In genomic region chr12:4307593-4308333, GRCh38 we compare ENCODE assay signal across 8 cellular contexts. TPM values are rescaled to one million over a fixed set of nuclear protein-coding genes. Genes with fewer than 3 reads are reported as not detected.
DNase-seq lines count a peak whose midpoint lies in the region; ATAC-seq and TF ChIP-seq lines count a peak whose summit lies in the region.

No MANE protein-coding gene starts in this region.

- peak; percentile 52 for DNase-seq in AG09309 (ENCODE audit: low read depth)
- DNase-seq in GM13977 (ENCODE audit: low spot score), result peak; percentile 47
- DNase-seq in NCI-H2196 treated with DMSO at 0.1 percent for 48 hours (lab: John Stamatoyannopoulos, UW; ENCODE audit: unreplicated experiment), result peak; percentile 55
- peak; percentile 66 for DNase-seq in left cardiac atrium
- peak; percentile 63 for DNase-seq in pons (ENCODE audit: low spot score)
- no peak for DNase-seq in activated T-cell treated with anti-CD3 and anti-CD28 coated beads, Interleukin-2, amount 50 U/mL, for 1 hour

- peak; percentile 87 to 91 for ATAC-seq in left cardiac atrium
- no peak for ATAC-seq in GM21825 (IDR thresholded peaks at IDR 0.05; ENCODE audit: unreplicated experiment)

- H3K27ac ChIP-seq in angular gyrus (ENCODE audit: low read depth, low read length), result peak overlapping the region; percentile 62

- in situ Hi-C loops in GM13977 (cut with MboI; ENCODE audit: low pct_unique_long_range_greater_than_20kb, low sequenced_read_pairs, unreplicated experiment), result no loop called here

- intact Hi-C loops in left cardiac atrium (cut with DNase I), result loop anchor here in 1 of 2 donors (2.0 kb wide), 1 partner anchor 219 kb away; no protein-coding TSS in a partner anchor

- no peak overlapping the region; the same call in 1 of the 2 replicates for H3K4me3 ChIP-seq in AG09309 (ENCODE audit: control insufficient read depth, low read depth, low read length)

- TF ChIP-seq CTCF in AG09309 (IDR thresholded peaks at IDR 0.05; ENCODE audit: control insufficient read depth, insufficient read depth, low read depth, low read length, missing control alignments) (peak; percentile 77), GM13977 (IDR thresholded peaks at IDR 0.05; ENCODE audit: extremely low read depth, insufficient read depth, missing control alignments) (peak; percentile 51)

RNA-seq across cellular contexts. Expression of gene TIGAR, which starts 13.2 kb away (rescaled TPM):
- total RNA-seq in left cardiac atrium, result 10 to 100 TPM in 1 of 2 donors, 1 to 10 TPM in 1; 9.7 to 14.0 TPM

RNA-seq across cellular contexts. Expression of gene CCND2, which starts 34.2 kb away (rescaled TPM):
- 100 to 1,000 TPM; 170 to 202 TPM for total RNA-seq in left cardiac atrium
